In genomic region chr12:124411953-124412645, GRCh38 we compare ENCODE assay signal across 12 cellular contexts.
DNase-seq lines count a peak whose midpoint lies in the region; ATAC-seq and TF ChIP-seq lines count a peak whose summit lies in the region.
"Had no signal": no experiment of that assay in that cellular context is flagged by ENCODE, and none has a peak within 500 bp of the region (broad histone marks: within the 10 kb centered on the region; RNA-seq: fewer than 3 reads in every experiment).

No MANE protein-coding gene starts in this region.

- TF ChIP-seq EP300 in SK-N-SH (IDR thresholded peaks at IDR 0.05; ENCODE audit: borderline replicate concordance in 1 of 2, low read depth in 1 of 2, low read length in 1 of 2) (no peak), gastroesophageal sphincter (IDR thresholded peaks at IDR 0.05) (no peak)

- no peaks in the 10 kb centered on the region for H3K9me2 ChIP-seq in SK-N-SH

- H3K9ac ChIP-seq in SK-N-SH, result peak overlapping the region; percentile 15; the same call in 1 of the 2 replicates
- H3K9ac ChIP-seq: KMS-11 had no signal

- H3K27me3 ChIP-seq in SK-N-SH (ENCODE audit: insufficient read depth) (no peaks in the 10 kb centered on the region), gastroesophageal sphincter (no peaks in the 10 kb centered on the region), prostate gland (replicated peaks; ENCODE audit: insufficient read depth) (no peaks in the 10 kb centered on the region), Caco-2 (replicated peaks; ENCODE audit: control insufficient read depth, insufficient read depth, low read length) (no peaks in the 10 kb centered on the region), BE2C (no peaks in the 10 kb centered on the region), A673 (replicated peaks; ENCODE audit: insufficient read depth, low read depth, low read length, poor library complexity) (no peaks in the 10 kb centered on the region)

- CTCF ChIA-PET in SK-N-SH (lab: Yijun Ruan, JAX), result interaction anchor here (0.7 to 1.3 kb wide), 3 partner anchors 9 to 309 kb away, joined by 3 to 4 read pairs (median 4); no protein-coding TSS in a partner anchor
- CTCF ChIA-PET in Caco-2 (lab: Charles Lee), result interaction anchor here (0.6 kb wide), 1 partner anchor 22 kb away, joined by 7 read pairs; no protein-coding TSS in a partner anchor
- CTCF ChIA-PET in A673 (lab: Charles Lee), result no interaction called here

- H3K9me3 Mint-ChIP-seq in Caco-2 (ENCODE audit: unreplicated experiment), result no peaks in the 10 kb centered on the region

- POLR2A ChIA-PET in SK-N-SH (lab: Yijun Ruan, JAX), result no interaction called here
- POLR2A ChIA-PET in Caco-2 (lab: Charles Lee), result no interaction called here
- POLR2A ChIA-PET in A673 (lab: Charles Lee; ENCODE audit: low non-redundant PET), result no interaction called here

- no peak for DNase-seq in SK-N-SH
- DNase-seq in prostate gland (ENCODE audit: low spot score), result no peak
- no peak for DNase-seq in Caco-2
- DNase-seq in BE2C, result no peak
- DNase-seq in glomerular visceral epithelial cell (ENCODE audit: extremely low spot score), result no peak
- no peak for DNase-seq in A673 (ENCODE audit: low spot score)
- DNase-seq: DMS 273 treated with DMSO at 0.1 percent for 48 hours, NCI-H2029 had no signal

- no peak overlapping the region for H3K27ac Mint-ChIP-seq in Caco-2 (ENCODE audit: unreplicated experiment)

- H3K27me3 Mint-ChIP-seq in Caco-2 (ENCODE audit: insufficient read depth, unreplicated experiment), result no peaks in the 10 kb centered on the region

- peak overlapping the region; percentile 62; the same call in 1 of the 2 replicates for H3K4me2 ChIP-seq in SK-N-SH
- H3K4me2 ChIP-seq: KMS-11 had no signal

- H3K4me3 Mint-ChIP-seq in Caco-2 (ENCODE audit: unreplicated experiment), result no peak overlapping the region

- 87% methylated on average over 16 of the region's 22 CpGs for WGBS in SK-N-SH (ENCODE audit: low lambda C conversion rate)
- 20 to 60% methylated on average over 1 to 5 of the region's 22 CpGs for WGBS in gastroesophageal sphincter (ENCODE audit: low coverage in 1 of 2), 2 donors
- 65% methylated on average over 22 of the region's 22 CpGs for WGBS in prostate gland

- peak overlapping the region; percentile 81 to 93 for H3K27ac ChIP-seq in SK-N-SH (ENCODE audit: low read depth in 2 of 2, low read length in 1 of 2)
- peak overlapping the region in 3 of 4 donors; percentile 75 to 93 (median 77) for H3K27ac ChIP-seq in gastroesophageal sphincter
- peak overlapping the region; percentile 65 to 71 for H3K27ac ChIP-seq in prostate gland
- H3K27ac ChIP-seq in A673 (ENCODE audit: low read depth, low read length, poor library complexity, severe bottlenecking), result no peak overlapping the region
- H3K27ac ChIP-seq: KMS-11, SK-N-MC had no signal

- H4K20me1 ChIP-seq in SK-N-SH (ENCODE audit: insufficient read depth), result no peaks in the 10 kb centered on the region; the same call in 1 of the 2 replicates

- TF ChIP-seq POLR2A in gastroesophageal sphincter (IDR thresholded peaks at IDR 0.05), result no peak
- no peak for TF ChIP-seq POLR2A in prostate gland (IDR thresholded peaks at IDR 0.05)

- H3K9me3 ChIP-seq in SK-N-SH, result no peaks in the 10 kb centered on the region
- no peaks in the 10 kb centered on the region for H3K9me3 ChIP-seq in gastroesophageal sphincter
- no peaks in the 10 kb centered on the region for H3K9me3 ChIP-seq in prostate gland
- H3K9me3 ChIP-seq in Caco-2, result no peaks in the 10 kb centered on the region
- no peaks in the 10 kb centered on the region for H3K9me3 ChIP-seq in BE2C
- no peaks in the 10 kb centered on the region for H3K9me3 ChIP-seq in A673 (ENCODE audit: low read depth, low read length, poor library complexity, severe bottlenecking)

- H3K4me3 ChIP-seq in SK-N-SH (ENCODE audit: low read depth in 2 of 2, low read length in 1 of 2), result no peak overlapping the region
- no peak overlapping the region for H3K4me3 ChIP-seq in gastroesophageal sphincter
- H3K4me3 ChIP-seq in prostate gland, result no peak overlapping the region
- no peak overlapping the region for H3K4me3 ChIP-seq in Caco-2 (ENCODE audit: low read depth, low read length)
- no peak overlapping the region for H3K4me3 ChIP-seq in BE2C (ENCODE audit: low read depth, low read length)
- H3K4me3 ChIP-seq in A673 (ENCODE audit: low read depth, low read length, poor library complexity, severe bottlenecking), result no peak overlapping the region
- H3K4me3 ChIP-seq: SK-N-MC had no signal

- H3K36me3 ChIP-seq in SK-N-SH (replicated peaks in 1 of 2; ENCODE audit: control insufficient read depth in 1 of 2, insufficient read depth in 2 of 2, low read length in 1 of 2) (peaks cover 4 to 25% of the 10 kb centered on the region in 2 experiments), gastroesophageal sphincter (peaks cover 0 to 65% of the 10 kb centered on the region in 2 donors), prostate gland (no peaks in the 10 kb centered on the region), Caco-2 (ENCODE audit: control insufficient read depth, insufficient read depth, low read length) (no peaks in the 10 kb centered on the region), BE2C (peaks cover 26% of the 10 kb centered on the region), A673 (ENCODE audit: insufficient read depth, low read length, poor library complexity, severe bottlenecking) (peaks cover 6% of the 10 kb centered on the region)

- no TSS peak for BruUV-seq in Caco-2 (replicated peaks; lab: Mats Ljungman, UMichigan)
- BruUV-seq in A673 (replicated peaks; lab: Mats Ljungman, UMichigan), result no TSS peak

- ATAC-seq in SK-N-SH treated with all-trans-retinoic acid at 6 μM for 48 hours (no peak), gastroesophageal sphincter (no peak)

- peaks cover 47% of the 10 kb centered on the region for H3K36me3 Mint-ChIP-seq in Caco-2 (ENCODE audit: insufficient read depth, unreplicated experiment)

- peaks cover 13% of the 10 kb centered on the region for H3F3A ChIP-seq in SK-N-SH (replicated peaks; ENCODE audit: insufficient read depth)

- TF ChIP-seq CTCF in SK-N-SH (IDR thresholded peaks at IDR 0.05) (no peak), gastroesophageal sphincter (IDR thresholded peaks at IDR 0.05) (no peak), prostate gland (IDR thresholded peaks at IDR 0.05) (no peak), Caco-2 (IDR thresholded peaks at IDR 0.05; ENCODE audit: insufficient read depth in 1 of 2, low read depth in 1 of 2, low read length in 1 of 2, severe bottlenecking in 1 of 2, unreplicated experiment in 1 of 2) (no peak), BE2C (IDR thresholded peaks at IDR 0.05; ENCODE audit: low read depth, low read length) (no peak), A673 (conservative IDR thresholded peaks at IDR 0.05; ENCODE audit: low read depth, low read length) (no peak)

- H3K4me1 Mint-ChIP-seq in Caco-2 (ENCODE audit: low read depth, unreplicated experiment), result no peaks in the 10 kb centered on the region

- no peak for TF ChIP-seq RAD21 in SK-N-SH (IDR thresholded peaks at IDR 0.05; ENCODE audit: low read length)

- H3K4me1 ChIP-seq in SK-N-SH (ENCODE audit: control insufficient read depth in 1 of 2, insufficient read depth in 2 of 2, low read depth in 1 of 2, low read length in 1 of 2) (peaks cover 22 to 71% of the 10 kb centered on the region in 2 experiments; a peak in 3 of 4 replicates), gastroesophageal sphincter (peaks cover 3 to 89% (median 43%) of the 10 kb centered on the region in 3 donors), prostate gland (replicated peaks) (peaks cover 19% of the 10 kb centered on the region), Caco-2 (no peaks in the 10 kb centered on the region), BE2C (peaks cover 35% of the 10 kb centered on the region), A673 (ENCODE audit: insufficient read depth, low read length, poor library complexity, severe bottlenecking) (peaks cover 8% of the 10 kb centered on the region)

- H2AFZ ChIP-seq in SK-N-SH (ENCODE audit: low read depth), result no peak overlapping the region

- intact Hi-C loops in prostate gland (cut with DNase I), result loop anchor here (1.0 kb wide), 1 partner anchor 10 kb away; no protein-coding TSS in a partner anchor
- intact Hi-C loops in Caco-2 (cut with micrococcal nuclease; ENCODE audit: unreplicated experiment), result no loop called here
- intact Hi-C loops in A673 (cut with micrococcal nuclease; ENCODE audit: unreplicated experiment), result no loop called here

- peaks cover 68% of the 10 kb centered on the region for H3K79me2 ChIP-seq in SK-N-SH (ENCODE audit: insufficient read depth)

TF ChIP-seq in SK-N-SH, 30 proteins besides CTCF, POLR2A, EP300 and RAD21 (continues in another document):
- TF ChIP-seq SIN3A (IDR thresholded peaks at IDR 0.05; ENCODE audit: borderline replicate concordance, low read depth, low read length) (no peak), GATA2 (CRISPR knock-in tag; IDR thresholded peaks at IDR 0.05) (no peak), TCF12 (IDR thresholded peaks at IDR 0.05) (no peak), MXI1 (IDR thresholded peaks at IDR 0.05; ENCODE audit: low read depth, low read length) (no peak), RCOR1 (IDR thresholded peaks at IDR 0.05; ENCODE audit: low read length) (no peak)

TF ChIP-seq in SK-N-SH treated with all-trans-retinoic acid at 6 μM for 48 hours, 23 proteins besides CTCF, POLR2A, EP300 and RAD21 (continues in another document):
- TF ChIP-seq ARNTL (CRISPR knock-in tag; IDR thresholded peaks at IDR 0.05; ENCODE audit: borderline replicate concordance, low read depth) (no peak), CSDC2 (CRISPR knock-in tag; IDR thresholded peaks at IDR 0.05) (no peak), ZNF8 (CRISPR knock-in tag; IDR thresholded peaks at IDR 0.05) (no peak), TOX (CRISPR knock-in tag; IDR thresholded peaks at IDR 0.05; ENCODE audit: borderline replicate concordance) (no peak), TCF4 (CRISPR knock-in tag; IDR thresholded peaks at IDR 0.05; ENCODE audit: borderline replicate concordance) (no peak), RARB (CRISPR knock-in tag; IDR thresholded peaks at IDR 0.05) (no peak), OSR1 (CRISPR knock-in tag; IDR thresholded peaks at IDR 0.05) (no peak)
- TF ChIP-seq, protein P1, sequence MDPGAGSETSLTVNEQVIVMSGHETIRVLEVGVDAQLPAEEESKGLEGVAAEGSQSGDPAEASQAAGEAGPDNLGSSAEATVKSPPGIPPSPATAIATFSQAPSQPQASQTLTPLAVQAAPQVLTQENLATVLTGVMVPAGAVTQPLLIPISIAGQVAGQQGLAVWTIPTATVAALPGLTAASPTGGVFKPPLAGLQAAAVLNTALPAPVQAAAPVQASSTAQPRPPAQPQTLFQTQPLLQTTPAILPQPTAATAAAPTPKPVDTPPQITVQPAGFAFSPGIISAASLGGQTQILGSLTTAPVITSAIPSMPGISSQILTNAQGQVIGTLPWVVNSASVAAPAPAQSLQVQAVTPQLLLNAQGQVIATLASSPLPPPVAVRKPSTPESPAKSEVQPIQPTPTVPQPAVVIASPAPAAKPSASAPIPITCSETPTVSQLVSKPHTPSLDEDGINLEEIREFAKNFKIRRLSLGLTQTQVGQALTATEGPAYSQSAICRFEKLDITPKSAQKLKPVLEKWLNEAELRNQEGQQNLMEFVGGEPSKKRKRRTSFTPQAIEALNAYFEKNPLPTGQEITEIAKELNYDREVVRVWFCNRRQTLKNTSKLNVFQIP (CRISPR knock-in tag; IDR thresholded peaks at IDR 0.05; ENCODE audit: borderline replicate concordance, low read depth), result no peak
